In the genomic region with DNA sequence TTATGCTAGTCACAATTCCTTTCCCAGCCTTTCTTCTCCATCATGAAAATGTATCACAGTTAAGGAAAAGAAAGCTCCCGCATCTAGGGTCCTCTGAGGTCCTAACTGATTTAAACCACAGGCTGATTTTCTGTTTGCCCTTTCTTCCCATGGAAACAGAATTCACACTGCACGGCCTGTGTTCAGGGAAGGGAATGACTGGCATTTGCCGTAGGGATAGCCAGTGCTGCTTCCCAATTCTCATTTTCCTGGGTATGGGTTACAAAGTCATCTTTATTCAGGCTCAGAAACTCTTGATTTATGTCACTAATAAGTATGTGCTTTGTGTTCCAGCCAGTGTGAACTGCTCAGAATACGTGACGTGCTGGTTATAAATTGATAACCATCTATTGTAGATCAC, we compare ENCODE assay signal across 19 cellular contexts.
"Had no signal": no experiment of that assay in that cellular context is flagged by ENCODE, and none has a peak within 500 bp of the region (broad histone marks: within the 10 kb centered on the region; RNA-seq: fewer than 3 reads in every experiment).

No MANE protein-coding gene starts in this region.

- H3K9me3 Mint-ChIP-seq: mesothelial cell of epicardium had no signal

- H3K27ac ChIP-seq: coronary artery, dorsolateral prefrontal cortex, esophagus muscularis mucosa, foreskin keratinocyte, gastrocnemius medialis, heart right ventricle, left lung, lower lobe of right lung had no signal

- ATAC-seq: foreskin keratinocyte, gastrocnemius medialis, left cardiac atrium, left lung, left ventricle myocardium superior, lower lobe of right lung, mucosa of descending colon had no signal

- H3K27me3 ChIP-seq: esophagus muscularis mucosa, foreskin keratinocyte, gastrocnemius medialis, heart right ventricle, left lung had no signal

- H3K27ac Mint-ChIP-seq: mesothelial cell of epicardium had no signal

- H3K9me3 ChIP-seq: esophagus muscularis mucosa, gastrocnemius medialis, heart right ventricle, left lung, lower lobe of right lung, mucosa of descending colon had no signal

- H3K36me3 Mint-ChIP-seq: mesothelial cell of epicardium had no signal

- H3K4me1 ChIP-seq: foreskin keratinocyte, left lung, lower lobe of right lung had no signal

- DNase-seq: dermis blood vessel endothelial cell; dorsolateral prefrontal cortex; effector CD4-positive, alpha-beta T cell; effector memory CD4-positive, alpha-beta T cell; foreskin keratinocyte; gastrocnemius medialis; glutamatergic neuron; head of caudate nucleus; heart right ventricle; hippocampal formation; left cardiac atrium; left lung; left ventricle myocardium superior; lower lobe of right lung; mesenchymal stem cell; mucosa of descending colon had no signal

- H3K36me3 ChIP-seq: esophagus muscularis mucosa, gastrocnemius medialis, heart right ventricle, left lung, lower lobe of right lung had no signal

- H3K4me3 ChIP-seq: coronary artery, dorsolateral prefrontal cortex, esophagus muscularis mucosa, gastrocnemius medialis, heart right ventricle, left lung, lower lobe of right lung, mucosa of descending colon had no signal

- H3K4me3 Mint-ChIP-seq: mesothelial cell of epicardium had no signal
